ENCODE assay signal across 7 cellular contexts in the genomic region with DNA sequence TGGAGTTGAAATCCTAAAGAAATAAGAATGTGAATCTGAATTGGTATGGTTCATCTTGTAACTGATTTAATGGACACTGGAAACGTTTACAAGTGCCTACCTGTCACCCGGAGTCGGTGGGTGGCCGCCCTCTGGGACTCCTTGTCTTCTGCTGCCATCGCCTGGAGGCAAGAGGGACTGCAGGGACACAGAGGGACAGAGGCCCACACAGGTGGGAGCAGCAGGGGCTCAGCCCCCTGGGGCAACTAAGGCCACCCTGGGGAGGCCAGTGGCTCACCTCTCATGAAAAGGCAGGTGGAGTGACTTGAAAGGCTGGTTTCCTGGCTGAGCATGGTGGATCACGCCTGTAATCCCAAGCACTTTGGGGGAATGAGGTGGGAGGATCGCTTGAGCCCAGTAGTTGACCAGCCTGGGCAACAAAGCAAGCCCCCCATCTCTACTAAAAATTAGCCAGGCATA. TPM values are rescaled to one million over a fixed set of nuclear protein-coding genes. Genes with fewer than 3 reads are reported as not detected.
DNase-seq lines count a peak whose midpoint lies in the region; FAIRE-seq and TF ChIP-seq lines count a peak whose summit lies in the region.

No MANE protein-coding gene starts in this region.

- DNase-seq in GM12892 (ENCODE audit: insufficient read length): peak; percentile 63
- peak; percentile 52 for DNase-seq in NCI-H1092 treated with DMSO at 0.1 percent for 48 hours (lab: John Stamatoyannopoulos, UW)
- peak; percentile 45 to 77 (median 68) for DNase-seq in T-helper 2 cell
- peak; percentile 52 for DNase-seq in amniotic epithelial cell (ENCODE audit: low read depth)
- DNase-seq in hepatic stellate cell (ENCODE audit: low spot score): peak; percentile 70
- peak; percentile 64 for DNase-seq in small intestine
- no peak for DNase-seq in dedifferentiated amniotic fluid mesenchymal stem cell (ENCODE audit: extremely low spot score)

- no peaks in the 10 kb centered on the region for H3K4me1 ChIP-seq in small intestine (ENCODE audit: control insufficient read depth in 2 of 2, insufficient read depth in 1 of 2, low read depth in 1 of 2, low read length in 1 of 2)

- no peak for TF ChIP-seq POLR2A in GM12892 (IDR thresholded peaks at IDR 0.05; ENCODE audit: low read depth, low read length)

- FAIRE-seq in GM12892 (lab: Jason Lieb, UNC) (peak; percentile 90), small intestine (lab: Jason Lieb, UNC) (no peak)

- no peaks in the 10 kb centered on the region for H3K27me3 ChIP-seq in small intestine (ENCODE audit: control insufficient read depth in 2 of 2, insufficient read depth in 2 of 2, low read length in 2 of 2)

- 15 to 24% (median 16%) methylated on average over 7 of the region's 7 CpGs for WGBS in small intestine, 3 donors

- H3K4me3 ChIP-seq in small intestine (ENCODE audit: low read depth in 1 of 2, low read length in 2 of 2): no peak overlapping the region

- no peak overlapping the region for H3K27ac ChIP-seq in small intestine (ENCODE audit: low read depth in 1 of 2, low read length in 1 of 2)

- H3K9me3 ChIP-seq in small intestine (ENCODE audit: control insufficient read depth, low read depth): no peaks in the 10 kb centered on the region

- H3K36me3 ChIP-seq in small intestine (ENCODE audit: control insufficient read depth in 2 of 2, insufficient read depth in 2 of 2, low read length in 2 of 2): no peaks in the 10 kb centered on the region

RNA-seq across cellular contexts. Expression of a gene that starts 23.2 kb away (rescaled TPM):
- not detected for polyA plus RNA-seq in GM12892 (2012; ENCODE audit: missing spikeins)
- 10 to 100 TPM; 29.1 to 53.5 (median 39.1) TPM for polyA plus RNA-seq in small intestine

RNA-seq across cellular contexts. Expression of a gene that starts 48.5 kb away (rescaled TPM):
- 8.2 TPM for polyA plus RNA-seq in GM12892 (2012; ENCODE audit: missing spikeins)
- 1 to 10 TPM; 3.8 to 9.2 (median 4.2) TPM for polyA plus RNA-seq in small intestine
